ENCODE assay signal across 8 cellular contexts in the genomic region with DNA sequence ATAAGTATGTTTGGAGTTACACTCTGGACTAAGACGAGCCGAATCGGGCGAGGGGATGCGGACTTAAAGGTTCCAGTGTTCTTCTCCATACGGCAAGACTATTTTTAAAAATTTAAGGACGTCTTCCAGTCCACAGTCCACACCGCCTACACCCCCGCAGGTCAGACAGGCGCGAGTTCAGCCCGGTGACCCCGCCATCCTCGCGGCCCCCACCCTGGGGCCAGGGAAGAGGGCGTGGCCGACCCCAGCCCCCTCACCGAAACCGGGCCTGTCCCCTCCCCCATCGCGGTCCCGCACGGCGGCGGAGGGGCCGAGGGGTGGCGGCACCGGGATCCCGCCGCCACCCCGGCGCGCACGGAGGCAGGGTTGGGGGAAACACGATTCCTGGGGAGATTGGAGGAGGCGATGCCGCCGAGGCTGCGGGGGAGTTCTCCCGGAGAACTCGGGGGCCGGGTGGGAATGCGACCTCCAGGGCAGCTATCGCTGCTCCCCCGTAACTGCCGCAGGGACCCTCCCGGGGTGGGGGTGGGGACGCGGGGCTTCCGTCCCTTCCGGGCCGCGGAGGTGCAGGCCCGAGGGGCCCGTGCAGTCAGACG. TPM values are rescaled to one million over a fixed set of nuclear protein-coding genes. Genes with fewer than 3 reads are reported as not detected.
DNase-seq lines count a peak whose midpoint lies in the region; ATAC-seq and TF ChIP-seq lines count a peak whose summit lies in the region.

No MANE protein-coding gene starts in this region.

- H3K9me3 Mint-ChIP-seq in activated T-helper 1 cell treated with anti-CD3 and anti-CD28 coated beads, Interleukin-12 subunit alpha, Interleukin-12 subunit beta, Interleukin-2, Interleukin-4 antibody, amounts not matched to agents 30 ng/mL and 10 ng/mL and 1 ng/mL, durations not matched to agents 14 hours and 24 hours and 36 hours: no peaks in the 10 kb centered on the region
- H3K9me3 Mint-ChIP-seq in stimulated activated effector memory CD8-positive, alpha-beta T cell treated with anti-CD3 and anti-CD28 coated beads, Interleukin-12 subunit alpha, Interleukin-12 subunit beta, amount 100 ng/mL, for 72 hours: no peaks in the 10 kb centered on the region

- peak overlapping the region; percentile 72 for H3K4me3 Mint-ChIP-seq in activated T-helper 1 cell treated with anti-CD3 and anti-CD28 coated beads, Interleukin-12 subunit alpha, Interleukin-12 subunit beta, Interleukin-2, Interleukin-4 antibody, amounts not matched to agents 30 ng/mL and 10 ng/mL and 1 ng/mL, durations not matched to agents 14 hours and 24 hours and 36 hours
- peak overlapping the region; percentile 42 for H3K4me3 Mint-ChIP-seq in stimulated activated effector memory CD8-positive, alpha-beta T cell treated with anti-CD3 and anti-CD28 coated beads, Interleukin-12 subunit alpha, Interleukin-12 subunit beta, amount 100 ng/mL, for 72 hours

- DNase-seq in activated T-helper 1 cell treated with anti-CD3 and anti-CD28 coated beads, Interleukin-12 subunit alpha, Interleukin-12 subunit beta, Interleukin-2, Interleukin-4 antibody, amounts not matched to agents 30 ng/mL and 10 ng/mL and 1 ng/mL, durations not matched to agents 14 hours and 24 hours and 36 hours (ENCODE audit: low spot score): no peak
- no peak for DNase-seq in iPS DF 6.9 (ENCODE audit: low read depth, low spot score)
- DNase-seq in stimulated activated effector memory CD8-positive, alpha-beta T cell treated with anti-CD3 and anti-CD28 coated beads, Interleukin-12 subunit alpha, Interleukin-12 subunit beta, amount 100 ng/mL, for 72 hours (ENCODE audit: low spot score in 2 of 2): no peak
- DNase-seq in GDM1 (lab: John Stamatoyannopoulos, UW): no peak
- DNase-seq in NCI-H1048 (lab: John Stamatoyannopoulos, UW): no peak

- peaks cover 42% of the 10 kb centered on the region for H3K27me3 Mint-ChIP-seq in activated T-helper 1 cell treated with anti-CD3 and anti-CD28 coated beads, Interleukin-12 subunit alpha, Interleukin-12 subunit beta, Interleukin-2, Interleukin-4 antibody, amounts not matched to agents 30 ng/mL and 10 ng/mL and 1 ng/mL, durations not matched to agents 14 hours and 24 hours and 36 hours (ENCODE audit: insufficient read depth)

- H3K27ac Mint-ChIP-seq in activated T-helper 1 cell treated with anti-CD3 and anti-CD28 coated beads, Interleukin-12 subunit alpha, Interleukin-12 subunit beta, Interleukin-2, Interleukin-4 antibody, amounts not matched to agents 30 ng/mL and 10 ng/mL and 1 ng/mL, durations not matched to agents 14 hours and 24 hours and 36 hours: no peak overlapping the region
- H3K27ac Mint-ChIP-seq in stimulated activated effector memory CD8-positive, alpha-beta T cell treated with anti-CD3 and anti-CD28 coated beads, Interleukin-12 subunit alpha, Interleukin-12 subunit beta, amount 100 ng/mL, for 72 hours: no peak overlapping the region

- peak overlapping the region; percentile 62 for H3K4me2 ChIP-seq in DOHH2 (ENCODE audit: low read length)

- TF ChIP-seq CTCF in DOHH2 (IDR thresholded peaks at IDR 0.05; ENCODE audit: low read depth, low read length, poor library complexity, severe bottlenecking): no peak

- no peaks in the 10 kb centered on the region for H3K9me3 ChIP-seq in DOHH2 (ENCODE audit: control insufficient read depth, insufficient read depth, low read length)
- H3K9me3 ChIP-seq in iPS DF 6.9 (ENCODE audit: control insufficient read depth, insufficient read depth, low read length): no peaks in the 10 kb centered on the region

- no CpG with 5 or more reads among the region's 56 CpGs for WGBS in iPS DF 6.9 (ENCODE audit: insufficient coverage, insufficient read length)

- H3K36me3 ChIP-seq in DOHH2 (ENCODE audit: control insufficient read depth, low read length) (no peaks in the 10 kb centered on the region), iPS DF 6.9 (ENCODE audit: control insufficient read depth, insufficient read depth, low read length) (no peaks in the 10 kb centered on the region)

- H3K4me3 ChIP-seq in DOHH2 (ENCODE audit: low read length) (peak overlapping the region; percentile 67), iPS DF 6.9 (ENCODE audit: low read length) (peak overlapping the region; percentile 80)

- no peaks in the 10 kb centered on the region for H3K9me2 ChIP-seq in DOHH2 (replicated peaks; ENCODE audit: control insufficient read depth, low read length)

- peaks cover 12% of the 10 kb centered on the region for H3K4me1 ChIP-seq in DOHH2 (ENCODE audit: control insufficient read depth, low read length)
- H3K4me1 ChIP-seq in iPS DF 6.9 (ENCODE audit: control insufficient read depth, insufficient read depth, low read length): peaks cover 6% of the 10 kb centered on the region

- H3K36me3 Mint-ChIP-seq in activated T-helper 1 cell treated with anti-CD3 and anti-CD28 coated beads, Interleukin-12 subunit alpha, Interleukin-12 subunit beta, Interleukin-2, Interleukin-4 antibody, amounts not matched to agents 30 ng/mL and 10 ng/mL and 1 ng/mL, durations not matched to agents 14 hours and 24 hours and 36 hours (ENCODE audit: low read depth): no peaks in the 10 kb centered on the region
- H3K36me3 Mint-ChIP-seq in stimulated activated effector memory CD8-positive, alpha-beta T cell treated with anti-CD3 and anti-CD28 coated beads, Interleukin-12 subunit alpha, Interleukin-12 subunit beta, amount 100 ng/mL, for 72 hours: peaks cover 5% of the 10 kb centered on the region

- H3K79me2 ChIP-seq in DOHH2 (ENCODE audit: control insufficient read depth, low read length): no peaks in the 10 kb centered on the region

- no peak overlapping the region for H3K27ac ChIP-seq in DOHH2 (ENCODE audit: low read depth, low read length)
- H3K27ac ChIP-seq in iPS DF 6.9 (ENCODE audit: low read length): no peak overlapping the region

- H3F3A ChIP-seq in DOHH2 (ENCODE audit: control insufficient read depth, insufficient read depth): no peaks in the 10 kb centered on the region

- H3K27me3 ChIP-seq in DOHH2 (ENCODE audit: control insufficient read depth, low read length) (peaks cover 52% of the 10 kb centered on the region), iPS DF 6.9 (ENCODE audit: control insufficient read depth, insufficient read depth, low read length) (no peaks in the 10 kb centered on the region)

- intact Hi-C loops in activated T-helper 1 cell treated with anti-CD3 and anti-CD28 coated beads, Interleukin-12 subunit alpha, Interleukin-12 subunit beta, Interleukin-2, Interleukin-4 antibody, amounts not matched to agents 30 ng/mL and 10 ng/mL and 1 ng/mL, durations not matched to agents 14 hours and 24 hours and 36 hours (cut with micrococcal nuclease): no loop called here

- H4K20me1 ChIP-seq in DOHH2 (ENCODE audit: control insufficient read depth, insufficient read depth, low read depth, low read length): peaks cover 6% of the 10 kb centered on the region; the same call in 1 of the 2 replicates

- H3K4me1 Mint-ChIP-seq in activated T-helper 1 cell treated with anti-CD3 and anti-CD28 coated beads, Interleukin-12 subunit alpha, Interleukin-12 subunit beta, Interleukin-2, Interleukin-4 antibody, amounts not matched to agents 30 ng/mL and 10 ng/mL and 1 ng/mL, durations not matched to agents 14 hours and 24 hours and 36 hours (ENCODE audit: low read depth): peaks cover 21% of the 10 kb centered on the region
- H3K4me1 Mint-ChIP-seq in stimulated activated effector memory CD8-positive, alpha-beta T cell treated with anti-CD3 and anti-CD28 coated beads, Interleukin-12 subunit alpha, Interleukin-12 subunit beta, amount 100 ng/mL, for 72 hours: peaks cover 43% of the 10 kb centered on the region

- ATAC-seq in HG02759 (IDR thresholded peaks at IDR 0.05; ENCODE audit: unreplicated experiment): peak; percentile 10
- peak; percentile 1 for ATAC-seq in stimulated activated effector memory CD8-positive, alpha-beta T cell treated with anti-CD3 and anti-CD28 coated beads, Interleukin-12 subunit alpha, Interleukin-12 subunit beta, amount 100 ng/mL, for 72 hours
- no peak for ATAC-seq in GM21515 (IDR thresholded peaks at IDR 0.05; ENCODE audit: unreplicated experiment)

RNA-seq across cellular contexts. Expression of a gene that starts 24.6 kb away (rescaled TPM):
- total RNA-seq in activated T-helper 1 cell treated with anti-CD3 and anti-CD28 coated beads, Interleukin-12 subunit alpha, Interleukin-12 subunit beta, Interleukin-2, Interleukin-4 antibody, amounts not matched to agents 30 ng/mL and 10 ng/mL and 1 ng/mL, durations not matched to agents 14 hours and 24 hours and 36 hours: 26.7 and 26.8 TPM in 2 replicates
